8 cellular contexts compared by ENCODE assay signal in genomic region chr18:14431031-14431503, GRCh38.
DNase-seq lines count a peak whose midpoint lies in the region; TF ChIP-seq lines count a peak whose summit lies in the region.
"Not testable (repeated sequence)": the region's sequence is repeated elsewhere in the genome, so short reads cannot be mapped to it uniquely, and the experiment has no call there.

No MANE protein-coding gene starts in this region.

- DNase-seq in GM12865 (ENCODE audit: low read depth) (peak; percentile 21), astrocyte of the hippocampus (ENCODE audit: low read depth, low spot score) (peak; percentile 50), glomerular visceral epithelial cell (ENCODE audit: extremely low spot score) (peak; percentile 88), middle frontal gyrus (ENCODE audit: extremely low spot score, low spot score) (peak; percentile 4), ureter (ENCODE audit: low spot score) (peak; percentile 74)
- peak; percentile 30 for DNase-seq in NK-92 treated with Interleukin-12 subunit alpha and Interleukin-12 subunit beta, amount 100 ng/mL, for 24 hours (lab: John Stamatoyannopoulos, UW)
- DNase-seq in activated CD4-positive, alpha-beta T cell treated with anti-CD3 and anti-CD28 coated beads, Interleukin-2, amount 50 U/mL, for 48 hours: peak; percentile 71 to 76
- peak; percentile 69 for DNase-seq in stimulated activated CD4-positive, alpha-beta T cell treated with anti-CD3 and anti-CD28 coated beads, Interleukin-1b, Interleukin-23, amount 100 ng/mL, for 48 hours

- TF ChIP-seq CTCF in GM12865 (IDR thresholded peaks at IDR 0.05; ENCODE audit: insufficient read depth, low read depth, low read length, missing control alignments): not testable (repeated sequence)

- not testable (repeated sequence) for H3K4me3 ChIP-seq in GM12865 (ENCODE audit: low read depth, low read length)

Comparison
In these comparisons a context has a peak if more than half of its experiments do, and no peak if none do; other contexts are left out.
1. DNase-seq: peak in every context shown above with its lines; median percentile 88 in glomerular visceral epithelial cell; 74 in ureter; 74 in activated CD4-positive, alpha-beta T cell treated with anti-CD3 and anti-CD28 coated beads, Interleukin-2, amount 50 U/mL, for 48 hours; 69 in stimulated activated CD4-positive, alpha-beta T cell treated with anti-CD3 and anti-CD28 coated beads, Interleukin-1b, Interleukin-23, amount 100 ng/mL, for 48 hours; 50 in astrocyte of the hippocampus; 30 in NK-92 treated with Interleukin-12 subunit alpha and Interleukin-12 subunit beta, amount 100 ng/mL, for 24 hours; 21 in GM12865; 4 in middle frontal gyrus.